ENCODE assay signal across 1 cellular context in the genomic region with DNA sequence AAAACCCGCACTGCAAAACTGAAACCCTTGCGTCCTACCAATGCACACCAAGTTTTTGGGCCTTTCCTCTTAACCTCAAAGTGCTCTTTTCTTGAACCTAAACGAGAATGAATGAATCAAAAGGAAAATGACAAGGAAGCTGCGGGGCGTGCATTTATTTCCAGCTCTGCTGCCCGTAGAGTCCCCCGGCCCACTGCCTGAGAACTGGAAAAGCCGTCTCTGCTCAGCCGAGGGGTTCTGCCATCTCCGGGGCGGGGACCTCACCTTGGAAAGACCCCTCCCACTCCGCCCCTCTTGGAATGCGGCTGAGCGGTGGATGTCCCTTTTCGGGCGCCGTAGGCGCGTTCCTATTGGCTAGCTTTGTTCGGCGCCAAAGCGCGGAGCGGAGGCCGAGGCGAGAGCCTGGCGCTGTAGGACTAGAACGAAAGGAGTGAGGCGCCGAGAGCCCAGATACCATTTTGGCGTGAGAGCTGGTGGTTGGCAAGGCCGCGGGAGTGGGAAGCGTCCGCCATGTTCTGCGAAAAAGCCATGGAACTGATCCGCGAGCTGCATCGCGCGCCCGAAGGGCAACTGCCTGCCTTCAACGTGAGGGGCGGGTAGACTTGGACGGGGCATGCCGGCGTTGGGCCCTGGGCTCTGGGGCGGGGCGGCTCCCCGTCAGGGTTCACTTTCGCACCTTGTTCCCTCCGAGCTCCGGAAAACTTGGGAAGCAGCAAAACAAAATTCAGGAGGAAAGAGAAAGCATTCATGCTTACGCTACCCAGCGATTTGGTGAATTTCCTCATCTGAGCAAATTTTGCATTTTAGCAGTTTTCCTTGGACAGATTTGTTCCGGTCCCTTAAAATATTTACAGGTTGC.
A peak's percentile ranks its signal among the peaks of the same experiment; 100 is the strongest.
TF ChIP-seq lines count a peak whose summit lies in the region.

Gene GINS1 (plus strand): TSS at position 363 of the 859 bp plus-strand sequence. CDS start 148 bp downstream, at position 511.

TF ChIP-seq in K562, 482 proteins besides CTCF, POLR2A, EP300 and RAD21 (continued from another document):
- peak; percentile 94 for TF ChIP-seq ZNF407 (IDR thresholded peaks at IDR 0.05; ENCODE audit: low read depth)
- 0 out of 2 replicates have a peak, but pooled peaks have one; percentile 53 for TF ChIP-seq GTF2E2 (tag; IDR thresholded peaks at IDR 0.05)
- no peak for TF ChIP-seq ZNF75A (CRISPR knock-in tag; IDR thresholded peaks at IDR 0.05)
- TF ChIP-seq ZFP30 (CRISPR knock-in tag; IDR thresholded peaks at IDR 0.05; ENCODE audit: borderline replicate concordance) = no peak
- no peak for TF ChIP-seq DIDO1 (tag; IDR thresholded peaks at IDR 0.05; ENCODE audit: low read depth)
- TF ChIP-seq NRF1 (conservative IDR thresholded peaks at IDR 0.05 in 1 of 2, IDR thresholded peaks at IDR 0.05 in 1 of 2) = peak; percentile 47 to 58
- TF ChIP-seq IRF9 (tag; IDR thresholded peaks at IDR 0.05) = no peak
- TF ChIP-seq TAL1 (IDR thresholded peaks at IDR 0.05) = no peak
- TF ChIP-seq PHF8 (IDR thresholded peaks at IDR 0.05; ENCODE audit: borderline replicate concordance, low read length) = peak; percentile 85
- TF ChIP-seq ZBTB17 (CRISPR knock-in tag; IDR thresholded peaks at IDR 0.05) = no peak
- TF ChIP-seq ZNF165 (CRISPR knock-in tag; IDR thresholded peaks at IDR 0.05; ENCODE audit: borderline replicate concordance) = no peak
- no peak for TF ChIP-seq LARP7 (IDR thresholded peaks at IDR 0.05)
- peak; percentile 28 for TF ChIP-seq FIP1L1 (IDR thresholded peaks at IDR 0.05; ENCODE audit: low read depth, low read length, poor library complexity, severe bottlenecking)
- TF ChIP-seq, protein P1, sequence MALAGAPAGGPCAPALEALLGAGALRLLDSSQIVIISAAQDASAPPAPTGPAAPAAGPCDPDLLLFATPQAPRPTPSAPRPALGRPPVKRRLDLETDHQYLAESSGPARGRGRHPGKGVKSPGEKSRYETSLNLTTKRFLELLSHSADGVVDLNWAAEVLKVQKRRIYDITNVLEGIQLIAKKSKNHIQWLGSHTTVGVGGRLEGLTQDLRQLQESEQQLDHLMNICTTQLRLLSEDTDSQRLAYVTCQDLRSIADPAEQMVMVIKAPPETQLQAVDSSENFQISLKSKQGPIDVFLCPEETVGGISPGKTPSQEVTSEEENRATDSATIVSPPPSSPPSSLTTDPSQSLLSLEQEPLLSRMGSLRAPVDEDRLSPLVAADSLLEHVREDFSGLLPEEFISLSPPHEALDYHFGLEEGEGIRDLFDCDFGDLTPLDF (CRISPR knock-in tag; IDR thresholded peaks at IDR 0.05) = peak; percentile 76; the same call in 1 of the 2 replicates
- TF ChIP-seq PKNOX1 (IDR thresholded peaks at IDR 0.05) = no peak
- TF ChIP-seq KAT2B (IDR thresholded peaks at IDR 0.05; ENCODE audit: low read depth, low read length) = no peak
- peak; percentile 69 for TF ChIP-seq POU5F1 (IDR thresholded peaks at IDR 0.05; ENCODE audit: borderline replicate concordance, low read depth, low read length, partially characterized antibody)
- peak; percentile 72; the same call in 1 of the 2 replicates for TF ChIP-seq RB1 (IDR thresholded peaks at IDR 0.05; ENCODE audit: low read depth)
- TF ChIP-seq, protein P2, sequence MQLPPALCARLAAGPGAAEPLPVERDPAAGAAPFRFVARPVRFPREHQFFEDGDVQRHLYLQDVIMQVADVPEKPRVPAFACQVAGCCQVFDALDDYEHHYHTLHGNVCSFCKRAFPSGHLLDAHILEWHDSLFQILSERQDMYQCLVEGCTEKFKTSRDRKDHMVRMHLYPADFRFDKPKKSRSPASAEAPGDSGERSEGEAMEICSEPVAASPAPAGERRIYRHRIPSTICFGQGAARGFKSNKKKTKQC (CRISPR knock-in tag; IDR thresholded peaks at IDR 0.05) = peak; percentile 42; the same call in 1 of the 2 replicates
- TF ChIP-seq ZC3H8 (IDR thresholded peaks at IDR 0.05) = no peak
- TF ChIP-seq, protein P3, sequence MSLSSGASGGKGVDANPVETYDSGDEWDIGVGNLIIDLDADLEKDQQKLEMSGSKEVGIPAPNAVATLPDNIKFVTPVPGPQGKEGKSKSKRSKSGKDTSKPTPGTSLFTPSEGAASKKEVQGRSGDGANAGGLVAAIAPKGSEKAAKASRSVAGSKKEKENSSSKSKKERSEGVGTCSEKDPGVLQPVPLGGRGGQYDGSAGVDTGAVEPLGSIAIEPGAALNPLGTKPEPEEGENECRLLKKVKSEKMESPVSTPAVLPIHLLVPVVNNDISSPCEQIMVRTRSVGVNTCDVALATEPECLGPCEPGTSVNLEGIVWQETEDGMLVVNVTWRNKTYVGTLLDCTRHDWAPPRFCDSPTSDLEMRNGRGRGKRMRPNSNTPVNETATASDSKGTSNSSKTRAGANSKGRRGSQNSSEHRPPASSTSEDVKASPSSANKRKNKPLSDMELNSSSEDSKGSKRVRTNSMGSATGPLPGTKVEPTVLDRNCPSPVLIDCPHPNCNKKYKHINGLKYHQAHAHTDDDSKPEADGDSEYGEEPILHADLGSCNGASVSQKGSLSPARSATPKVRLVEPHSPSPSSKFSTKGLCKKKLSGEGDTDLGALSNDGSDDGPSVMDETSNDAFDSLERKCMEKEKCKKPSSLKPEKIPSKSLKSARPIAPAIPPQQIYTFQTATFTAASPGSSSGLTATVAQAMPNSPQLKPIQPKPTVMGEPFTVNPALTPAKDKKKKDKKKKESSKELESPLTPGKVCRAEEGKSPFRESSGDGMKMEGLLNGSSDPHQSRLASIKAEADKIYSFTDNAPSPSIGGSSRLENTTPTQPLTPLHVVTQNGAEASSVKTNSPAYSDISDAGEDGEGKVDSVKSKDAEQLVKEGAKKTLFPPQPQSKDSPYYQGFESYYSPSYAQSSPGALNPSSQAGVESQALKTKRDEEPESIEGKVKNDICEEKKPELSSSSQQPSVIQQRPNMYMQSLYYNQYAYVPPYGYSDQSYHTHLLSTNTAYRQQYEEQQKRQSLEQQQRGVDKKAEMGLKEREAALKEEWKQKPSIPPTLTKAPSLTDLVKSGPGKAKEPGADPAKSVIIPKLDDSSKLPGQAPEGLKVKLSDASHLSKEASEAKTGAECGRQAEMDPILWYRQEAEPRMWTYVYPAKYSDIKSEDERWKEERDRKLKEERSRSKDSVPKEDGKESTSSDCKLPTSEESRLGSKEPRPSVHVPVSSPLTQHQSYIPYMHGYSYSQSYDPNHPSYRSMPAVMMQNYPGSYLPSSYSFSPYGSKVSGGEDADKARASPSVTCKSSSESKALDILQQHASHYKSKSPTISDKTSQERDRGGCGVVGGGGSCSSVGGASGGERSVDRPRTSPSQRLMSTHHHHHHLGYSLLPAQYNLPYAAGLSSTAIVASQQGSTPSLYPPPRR (CRISPR knock-in tag; IDR thresholded peaks at IDR 0.05; ENCODE audit: borderline replicate concordance) = no peak
- TF ChIP-seq POLR3G (IDR thresholded peaks at IDR 0.05; ENCODE audit: extremely low read depth, insufficient read length, insufficient replicate concordance) = no peak
TF ChIP-seq in K562: peak in this region for 77.
